ENCODE assay signal across 21 cellular contexts in the genomic region with DNA sequence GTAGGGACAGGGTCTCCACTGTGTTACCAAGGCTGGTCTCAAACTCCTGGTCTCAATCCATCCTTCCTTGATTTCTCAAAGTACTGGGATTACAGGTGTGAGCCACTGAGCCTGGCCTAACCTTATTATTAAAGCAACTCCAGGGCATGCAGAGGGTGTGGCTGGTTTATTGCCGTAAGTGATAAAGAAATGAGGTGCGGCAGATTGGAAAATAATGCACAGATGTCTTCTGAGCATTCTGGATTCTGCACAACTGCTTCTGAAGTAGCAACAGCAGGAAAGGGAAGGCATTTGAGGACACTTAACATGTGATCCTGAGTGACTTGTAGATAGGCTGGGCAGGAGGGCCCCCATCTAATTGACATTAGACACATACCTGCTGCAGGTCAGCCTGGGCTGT. TPM values are rescaled to one million over a fixed set of nuclear protein-coding genes. Genes with fewer than 3 reads are reported as not detected.
DNase-seq lines count a peak whose midpoint lies in the region; ATAC-seq and TF ChIP-seq lines count a peak whose summit lies in the region.
"Had no signal": no experiment of that assay in that cellular context is flagged by ENCODE, and none has a peak within 500 bp of the region (broad histone marks: within the 10 kb centered on the region; RNA-seq: fewer than 3 reads in every experiment).

No MANE protein-coding gene starts in this region.

- POLR2A ChIA-PET in activated CD8-positive, alpha-beta T cell treated with anti-CD3 and anti-CD28 coated beads for 36 hours (lab: Charles Lee) = no interaction called here

- in situ Hi-C loops in transverse colon (cut with MboI; ENCODE audit: low pct_ligation_motif_present in 1 of 4, low pct_unique_long_range_greater_than_20kb in 1 of 4, low sequenced_read_pairs in 3 of 4) = no loop called here

- H3K4me3 Mint-ChIP-seq in activated CD8-positive, alpha-beta T cell treated with anti-CD3 and anti-CD28 coated beads for 36 hours = no peak overlapping the region
- H3K4me3 Mint-ChIP-seq: B cell; CD4-positive, CD25-positive, alpha-beta regulatory T cell; H9 had no signal

- no peaks in the 10 kb centered on the region for H3K27me3 ChIP-seq in transverse colon
- H3K27me3 ChIP-seq: SJCRH30 had no signal

- no peaks in the 10 kb centered on the region for H3K9me3 ChIP-seq in transverse colon
- H3K9me3 ChIP-seq: A549, SJCRH30 had no signal

- DNase-seq in DMS 273 treated with DMSO at 0.1 percent for 48 hours (lab: John Stamatoyannopoulos, UW) (peak; percentile 73), NCI-H2171 treated with DMSO at 0.1 percent for 48 hours (lab: John Stamatoyannopoulos, UW) (peak; percentile 96), erythroblast (lab: John Stamatoyannopoulos, UW) (peak; percentile 36 to 77), transverse colon (peak; percentile 37), NCI-H1092 (lab: John Stamatoyannopoulos, UW) (no peak), ureter (ENCODE audit: low spot score) (no peak)
- DNase-seq in activated CD8-positive, alpha-beta T cell treated with anti-CD3 and anti-CD28 coated beads for 36 hours = no peak
- DNase-seq: CD4-positive, CD25-positive, alpha-beta regulatory T cell; GM23248; H9; KBM-7; MM.1S; NCI-H1048; NCI-H1436; NCI-H2029; NK-92 treated with Interleukin-12 subunit alpha and Interleukin-12 subunit beta, amount 100 ng/mL, for 24 hours; SJCRH30 had no signal

- TF ChIP-seq POLR2A in erythroblast (IDR thresholded peaks at IDR 0.05; ENCODE audit: low read length) (no peak), transverse colon (IDR thresholded peaks at IDR 0.05) (no peak)

- TF ChIP-seq CTCF in transverse colon (IDR thresholded peaks at IDR 0.05) = no peak
- no peak for TF ChIP-seq CTCF in activated CD8-positive, alpha-beta T cell treated with anti-CD3 and anti-CD28 coated beads for 36 hours (IDR thresholded peaks at IDR 0.05)

- H3K9me3 Mint-ChIP-seq in activated CD8-positive, alpha-beta T cell treated with anti-CD3 and anti-CD28 coated beads for 36 hours = no peaks in the 10 kb centered on the region
- H3K9me3 Mint-ChIP-seq: H9 had no signal

- peak overlapping the region in 1 of 4 donors; percentile 53 for H3K27ac ChIP-seq in transverse colon
- H3K27ac ChIP-seq: A549, GM23248, HL-60, SJCRH30 had no signal

- H3K4me1 ChIP-seq in transverse colon = peaks cover 11 to 23% (median 17%) of the 10 kb centered on the region in 4 donors

- H3K27ac Mint-ChIP-seq in activated CD8-positive, alpha-beta T cell treated with anti-CD3 and anti-CD28 coated beads for 36 hours = no peak overlapping the region
- H3K27ac Mint-ChIP-seq: B cell; CD4-positive, CD25-positive, alpha-beta regulatory T cell; H9 had no signal

- no peak for ATAC-seq in activated CD8-positive, alpha-beta T cell treated with anti-CD3 and anti-CD28 coated beads for 36 hours
- ATAC-seq: A549, HepG2 had no signal

- intact Hi-C loops in transverse colon (cut with DNase I; ENCODE audit: low total_unique reads) = no loop called here
- intact Hi-C loops in activated CD8-positive, alpha-beta T cell treated with anti-CD3 and anti-CD28 coated beads for 36 hours (cut with micrococcal nuclease) = no loop called here

- no peak for TF ChIP-seq EP300 in transverse colon (IDR thresholded peaks at IDR 0.05; ENCODE audit: low read depth)

- CTCF ChIA-PET in activated CD8-positive, alpha-beta T cell treated with anti-CD3 and anti-CD28 coated beads for 36 hours (lab: Charles Lee) = no interaction called here

- peaks cover 51% of the 10 kb centered on the region for H3K36me3 Mint-ChIP-seq in activated CD8-positive, alpha-beta T cell treated with anti-CD3 and anti-CD28 coated beads for 36 hours (ENCODE audit: low read depth)

- H3K4me3 ChIP-seq in transverse colon = no peak overlapping the region
- H3K4me3 ChIP-seq: A549, GM23248, SJCRH30 had no signal

- peaks cover 0 to 39% (median 18%) of the 10 kb centered on the region in 4 donors for H3K36me3 ChIP-seq in transverse colon

- H3K4me1 Mint-ChIP-seq in activated CD8-positive, alpha-beta T cell treated with anti-CD3 and anti-CD28 coated beads for 36 hours (ENCODE audit: low read depth) = peaks cover 19% of the 10 kb centered on the region

- WGBS in transverse colon (ENCODE audit: low coverage in 1 of 2), 2 donors = 59 to 60% methylated on average over 2 of the region's 2 CpGs

- no peaks in the 10 kb centered on the region for H3K27me3 Mint-ChIP-seq in activated CD8-positive, alpha-beta T cell treated with anti-CD3 and anti-CD28 coated beads for 36 hours
- H3K27me3 Mint-ChIP-seq: B cell had no signal

RNA-seq across cellular contexts. Expression of a gene that starts 5.6 kb away (rescaled TPM):
- total RNA-seq in transverse colon (10 to 100 TPM; 44.9 to 79.7 (median 63.7) TPM), ureter (82.7 TPM)
- 10 to 100 TPM; 21.7 to 23.1 TPM for total RNA-seq in activated CD8-positive, alpha-beta T cell treated with anti-CD3 and anti-CD28 coated beads for 36 hours

RNA-seq across cellular contexts. Expression of a gene that starts 30.6 kb away (rescaled TPM):
- 100 to 1,000 TPM in 3 of 4 donors, 10 to 100 TPM in 1; 95.9 to 200 (median 149) TPM for total RNA-seq in transverse colon
- total RNA-seq in ureter = 158 TPM
- 10 to 100 TPM; 22.8 to 25.2 TPM for total RNA-seq in activated CD8-positive, alpha-beta T cell treated with anti-CD3 and anti-CD28 coated beads for 36 hours

Comparison
In these comparisons a context has a peak if more than half of its experiments do, and no peak if none do; other contexts are left out.
1. DNase-seq: peak in DMS 273 treated with DMSO at 0.1 percent for 48 hours (single experiment), NCI-H2171 treated with DMSO at 0.1 percent for 48 hours (single experiment), erythroblast (2 of 2) and transverse colon (single experiment); none in NCI-H1092 (single experiment), ureter (single experiment) and activated CD8-positive, alpha-beta T cell treated with anti-CD3 and anti-CD28 coated beads for 36 hours (single experiment).